9 cellular contexts compared by ENCODE assay signal in genomic region chr10:104614245-104614831, GRCh38. TPM values are rescaled to one million over a fixed set of nuclear protein-coding genes. Genes with fewer than 3 reads are reported as not detected.
DNase-seq lines count a peak whose midpoint lies in the region; ATAC-seq and TF ChIP-seq lines count a peak whose summit lies in the region.
"Had no signal": no experiment of that assay in that cellular context is flagged by ENCODE, and none has a peak within 500 bp of the region (broad histone marks: within the 10 kb centered on the region; RNA-seq: fewer than 3 reads in every experiment).

No MANE protein-coding gene starts in this region.

- no peak overlapping the region for H3K4me3 Mint-ChIP-seq in CD4-positive, alpha-beta T cell

- ATAC-seq in CD4-positive, alpha-beta T cell (ENCODE audit: poor library complexity): no peak
- ATAC-seq in GM18861 (IDR thresholded peaks at IDR 0.05; ENCODE audit: unreplicated experiment) (peak; percentile 63), left lobe of liver (peak; percentile 69), HG03108 (IDR thresholded peaks at IDR 0.05; ENCODE audit: unreplicated experiment) (no peak), GM21381 (IDR thresholded peaks at IDR 0.05; ENCODE audit: unreplicated experiment) (no peak)

- H3K9me3 ChIP-seq in CD4-positive, alpha-beta T cell (ENCODE audit: control insufficient read depth, low read length): peaks cover 3% of the 10 kb centered on the region

- peaks cover 12% of the 10 kb centered on the region for H3K27me3 ChIP-seq in CD4-positive, alpha-beta T cell (ENCODE audit: control insufficient read depth, insufficient read depth, low read length)

- intact Hi-C loops in CD4-positive, alpha-beta T cell (cut with DNase I, micrococcal nuclease): loop anchor here in 1 of 2 experiments (2.0 kb wide), 1 partner anchor 34 kb away; no protein-coding TSS in a partner anchor

- CTCF ChIA-PET in CD4-positive, alpha-beta T cell (lab: Charles Lee): interaction anchor here (0.7 to 0.8 kb wide), 2 partner anchors 15 to 23 kb away, joined by 3 read pairs; no protein-coding TSS in a partner anchor

- H3K27ac ChIP-seq in CD4-positive, alpha-beta T cell (ENCODE audit: low read depth, low read length): no peak overlapping the region
- H3K27ac ChIP-seq: SK-N-MC had no signal

- no peaks in the 10 kb centered on the region for H3K36me3 Mint-ChIP-seq in CD4-positive, alpha-beta T cell (ENCODE audit: low read depth)

- no peak overlapping the region for H3K27ac Mint-ChIP-seq in CD4-positive, alpha-beta T cell

- H3K4me1 Mint-ChIP-seq in CD4-positive, alpha-beta T cell (ENCODE audit: low read depth): no peaks in the 10 kb centered on the region

- DNase-seq in CD4-positive, alpha-beta T cell: peak in 1 of 10 experiments; percentile 6
- DNase-seq in HS-5 (ENCODE audit: low read depth) (peak; percentile 4), left lobe of liver (ENCODE audit: low spot score) (no peak), NCI-H1417 treated with DMSO at 0.1 percent for 48 hours (lab: John Stamatoyannopoulos, UW) (no peak)
- DNase-seq in activated CD4-positive, alpha-beta T cell treated with anti-CD3 and anti-CD28 coated beads, Interleukin-2, amount 50 U/mL, for 1 hour: peak; percentile 5

- TF ChIP-seq CTCF in CD4-positive, alpha-beta T cell (IDR thresholded peaks at IDR 0.05): peak; percentile 36

- POLR2A ChIA-PET in CD4-positive, alpha-beta T cell (lab: Charles Lee): no interaction called here

- H3K27me3 Mint-ChIP-seq in CD4-positive, alpha-beta T cell: peaks cover 23% of the 10 kb centered on the region

- no peaks in the 10 kb centered on the region for H3K9me3 Mint-ChIP-seq in CD4-positive, alpha-beta T cell

RNA-seq across cellular contexts. Expression of gene SORCS3, which starts 26.8 kb away (rescaled TPM):
- 1 to 10 TPM; 1.7 to 2.1 TPM for total RNA-seq in CD4-positive, alpha-beta T cell
- not detected for total RNA-seq in left lobe of liver

Comparison
In these comparisons a context has a peak if more than half of its experiments do, and no peak if none do; other contexts are left out.
1. ATAC-seq: peak in GM18861 (single experiment) and left lobe of liver (single experiment); none in CD4-positive, alpha-beta T cell (single experiment), HG03108 (single experiment) and GM21381 (single experiment).
2. DNase-seq: peak in HS-5 (single experiment) and activated CD4-positive, alpha-beta T cell treated with anti-CD3 and anti-CD28 coated beads, Interleukin-2, amount 50 U/mL, for 1 hour (single experiment); none in left lobe of liver (single experiment) and NCI-H1417 treated with DMSO at 0.1 percent for 48 hours (single experiment).